8 cellular contexts compared by ENCODE assay signal in genomic region chr1:151146416-151147131, GRCh38. TPM values are rescaled to one million over a fixed set of nuclear protein-coding genes. Genes with fewer than 3 reads are reported as not detected.
A peak's percentile ranks its signal among the peaks of the same experiment; 100 is the strongest.
DNase-seq lines count a peak whose midpoint lies in the region; ATAC-seq and TF ChIP-seq lines count a peak whose summit lies in the region.

SEMA6C (minus strand) TSS chr1:151146631; CDS start chr1:151142621, 4,010 bp downstream.

- peak within 1 kb of the TSS; percentile 88 for H3K4me3 Mint-ChIP-seq in activated T-helper 2 cell treated with anti-CD3 and anti-CD28 coated beads, Interferon-gamma antibody, Interleukin-2, Interleukin-4, amounts not matched to agents 10 μg/mL and 5 μg/mL and 100 μg/mL, durations not matched to agents 14 hours and 24 hours and 36 hours (ENCODE audit: low read depth)
- H3K4me3 Mint-ChIP-seq in naive thymus-derived CD8-positive, alpha-beta T cell: peak within 1 kb of the TSS; percentile 91 to 100 (median 97)
- H3K4me3 Mint-ChIP-seq in stimulated activated memory B cell treated with anti-CD40 and anti-IgM and Interleukin-4, amounts not matched to agents 10 μg/mL and 1 μg/mL and 100 μg/mL, for 72 hours: peak within 1 kb of the TSS; percentile 86

- no peak within 1 kb of the TSS for H3K27ac ChIP-seq in fibroblast of lung (ENCODE audit: insufficient read depth, low read length)

- H3K79me2 ChIP-seq in fibroblast of lung (ENCODE audit: control insufficient read depth, insufficient read depth, low read length): no peaks in the 10 kb centered on the region

- no peaks in the 10 kb centered on the region for H3K36me3 Mint-ChIP-seq in activated T-helper 2 cell treated with anti-CD3 and anti-CD28 coated beads, Interferon-gamma antibody, Interleukin-2, Interleukin-4, amounts not matched to agents 10 μg/mL and 5 μg/mL and 100 μg/mL, durations not matched to agents 14 hours and 24 hours and 36 hours (ENCODE audit: low read depth)
- H3K36me3 Mint-ChIP-seq in naive thymus-derived CD8-positive, alpha-beta T cell: no peaks in the 10 kb centered on the region
- H3K36me3 Mint-ChIP-seq in stimulated activated memory B cell treated with anti-CD40 and anti-IgM and Interleukin-4, amounts not matched to agents 10 μg/mL and 1 μg/mL and 100 μg/mL, for 72 hours: no peaks in the 10 kb centered on the region

- peak; percentile 98 to 99 for ATAC-seq in naive thymus-derived CD8-positive, alpha-beta T cell
- peak; percentile 99 for ATAC-seq in stimulated activated memory B cell treated with anti-CD40 and anti-IgM and Interleukin-4, amounts not matched to agents 10 μg/mL and 1 μg/mL and 100 μg/mL, for 72 hours

- peaks cover 16% of the 10 kb centered on the region for H3K27me3 Mint-ChIP-seq in activated T-helper 2 cell treated with anti-CD3 and anti-CD28 coated beads, Interferon-gamma antibody, Interleukin-2, Interleukin-4, amounts not matched to agents 10 μg/mL and 5 μg/mL and 100 μg/mL, durations not matched to agents 14 hours and 24 hours and 36 hours (ENCODE audit: low read depth)
- no peaks in the 10 kb centered on the region for H3K27me3 Mint-ChIP-seq in naive thymus-derived CD8-positive, alpha-beta T cell
- H3K27me3 Mint-ChIP-seq in stimulated activated memory B cell treated with anti-CD40 and anti-IgM and Interleukin-4, amounts not matched to agents 10 μg/mL and 1 μg/mL and 100 μg/mL, for 72 hours: peaks cover 11% of the 10 kb centered on the region

- peak within 1 kb of the TSS; percentile 28 for H3K27ac Mint-ChIP-seq in activated T-helper 2 cell treated with anti-CD3 and anti-CD28 coated beads, Interferon-gamma antibody, Interleukin-2, Interleukin-4, amounts not matched to agents 10 μg/mL and 5 μg/mL and 100 μg/mL, durations not matched to agents 14 hours and 24 hours and 36 hours
- peak within 1 kb of the TSS; percentile 61 to 97 (median 86) for H3K27ac Mint-ChIP-seq in naive thymus-derived CD8-positive, alpha-beta T cell
- H3K27ac Mint-ChIP-seq in stimulated activated memory B cell treated with anti-CD40 and anti-IgM and Interleukin-4, amounts not matched to agents 10 μg/mL and 1 μg/mL and 100 μg/mL, for 72 hours: peak within 1 kb of the TSS; percentile 3

- H3K4me1 Mint-ChIP-seq in activated T-helper 2 cell treated with anti-CD3 and anti-CD28 coated beads, Interferon-gamma antibody, Interleukin-2, Interleukin-4, amounts not matched to agents 10 μg/mL and 5 μg/mL and 100 μg/mL, durations not matched to agents 14 hours and 24 hours and 36 hours (ENCODE audit: low read depth): peaks cover 10% of the 10 kb centered on the region
- peaks cover 11 to 23% (median 14%) of the 10 kb centered on the region in 4 donors for H3K4me1 Mint-ChIP-seq in naive thymus-derived CD8-positive, alpha-beta T cell
- peaks cover 18% of the 10 kb centered on the region for H3K4me1 Mint-ChIP-seq in stimulated activated memory B cell treated with anti-CD40 and anti-IgM and Interleukin-4, amounts not matched to agents 10 μg/mL and 1 μg/mL and 100 μg/mL, for 72 hours

- H3K4me2 ChIP-seq in fibroblast of lung (ENCODE audit: extremely low read depth, insufficient read depth, low read length): peak within 1 kb of the TSS; percentile 97

- H3K9me3 ChIP-seq in fibroblast of lung (ENCODE audit: control insufficient read depth, insufficient read depth, low read depth, low read length): no peaks in the 10 kb centered on the region

- H2AFZ ChIP-seq in fibroblast of lung (ENCODE audit: low read length): peak within 1 kb of the TSS; percentile 92

- POLR2A ChIA-PET in naive thymus-derived CD8-positive, alpha-beta T cell (lab: Charles Lee): interaction anchor here (0.6 to 4.4 kb wide), 4 partner anchors 10 to 221 kb away, joined by 3 to 20 read pairs (median 6); partner anchors contain the start of genes SETDB1 and TNFAIP8L2

- no peaks in the 10 kb centered on the region for H3K9me3 Mint-ChIP-seq in activated T-helper 2 cell treated with anti-CD3 and anti-CD28 coated beads, Interferon-gamma antibody, Interleukin-2, Interleukin-4, amounts not matched to agents 10 μg/mL and 5 μg/mL and 100 μg/mL, durations not matched to agents 14 hours and 24 hours and 36 hours
- no peaks in the 10 kb centered on the region for H3K9me3 Mint-ChIP-seq in naive thymus-derived CD8-positive, alpha-beta T cell
- no peaks in the 10 kb centered on the region for H3K9me3 Mint-ChIP-seq in stimulated activated memory B cell treated with anti-CD40 and anti-IgM and Interleukin-4, amounts not matched to agents 10 μg/mL and 1 μg/mL and 100 μg/mL, for 72 hours

- no peaks in the 10 kb centered on the region for H4K20me1 ChIP-seq in fibroblast of lung (ENCODE audit: control insufficient read depth, extremely low read depth, insufficient read depth, low read length)

- H3K9ac ChIP-seq in fibroblast of lung (ENCODE audit: insufficient read depth, low read length): peak within 1 kb of the TSS; percentile 23

- H3K27me3 ChIP-seq in fibroblast of lung (ENCODE audit: control insufficient read depth, insufficient read depth, low read length): peaks cover 3% of the 10 kb centered on the region

- H3K36me3 ChIP-seq in fibroblast of lung (ENCODE audit: control insufficient read depth, insufficient read depth, low read length): no peaks in the 10 kb centered on the region

- TF ChIP-seq CTCF in fibroblast of lung (conservative IDR thresholded peaks at IDR 0.05 in 1 of 2, IDR thresholded peaks at IDR 0.05 in 1 of 2; ENCODE audit: low read depth in 1 of 2, low read length in 2 of 2): no peak

- peak within 1 kb of the TSS; percentile 55 to 71 (median 65) for H3K4me3 ChIP-seq in fibroblast of lung (replicated peaks in 1 of 4; ENCODE audit: control extremely low read depth in 1 of 4, insufficient read depth in 1 of 4, low read depth in 3 of 4, low read length in 4 of 4)

- peaks cover 10% of the 10 kb centered on the region for H3K4me1 ChIP-seq in fibroblast of lung (ENCODE audit: control insufficient read depth, extremely low read depth, insufficient read depth, low read length)

- DNase-seq in Daoy (ENCODE audit: low read depth): peak; percentile 96
- DNase-seq in H4 (ENCODE audit: low spot score): peak; percentile 75
- DNase-seq in LHCN-M2 (ENCODE audit: low read depth): peak; percentile 89
- DNase-seq in RPMI7951 (ENCODE audit: low read depth): peak; percentile 89
- DNase-seq in activated T-helper 2 cell treated with anti-CD3 and anti-CD28 coated beads, Interferon-gamma antibody, Interleukin-2, Interleukin-4, amounts not matched to agents 10 μg/mL and 5 μg/mL and 100 μg/mL, durations not matched to agents 14 hours and 24 hours and 36 hours (ENCODE audit: low spot score): peak; percentile 88
- peak; percentile 86 to 90 for DNase-seq in fibroblast of lung (ENCODE audit: low read depth in 2 of 2)
- DNase-seq in naive thymus-derived CD8-positive, alpha-beta T cell: peak; percentile 74 to 90 (median 82)

- intact Hi-C loops in activated T-helper 2 cell treated with anti-CD3 and anti-CD28 coated beads, Interferon-gamma antibody, Interleukin-2, Interleukin-4, amounts not matched to agents 10 μg/mL and 5 μg/mL and 100 μg/mL, durations not matched to agents 14 hours and 24 hours and 36 hours (cut with micrococcal nuclease): loop anchor here (1.0 kb wide), 2 partner anchors 10 to 15 kb away; partner anchors contain the start of gene TNFAIP8L2

RNA-seq across cellular contexts. Expression of gene SEMA6C, which starts in this region (rescaled TPM):
- total RNA-seq in Daoy (2014; rRNA removed; shearing (Covaris generic)): 0.40 TPM in 1 of 2 replicates, not detected in the other
- 1.1 and 2.7 TPM in 2 replicates for total RNA-seq in H4 (2014; rRNA removed; shearing (Covaris generic))
- total RNA-seq in LHCN-M2 (2014; rRNA removed) (2.1 and 3.8 TPM in 2 replicates), fibroblast of lung (0.51 and 0.99 TPM in 2 replicates)
- 2.8 TPM for polyA plus RNA-seq in LHCN-M2 (2012)
- 0.48 and 0.78 TPM in 2 replicates for total RNA-seq in RPMI7951 (2014; rRNA removed; shearing (Covaris generic))
- total RNA-seq in activated T-helper 2 cell treated with anti-CD3 and anti-CD28 coated beads, Interferon-gamma antibody, Interleukin-2, Interleukin-4, amounts not matched to agents 10 μg/mL and 5 μg/mL and 100 μg/mL, durations not matched to agents 14 hours and 24 hours and 36 hours: 1.7 and 2.0 TPM in 2 replicates
- polyA plus RNA-seq in fibroblast of lung: 0.76 and 0.94 TPM in 2 replicates
- 1.1 and 1.6 TPM in 2 replicates for polyA plus RNA-seq in fibroblast of lung (2012)
- polyA minus RNA-seq in fibroblast of lung (ENCODE audit: low replicate concordance): 3.0 and 3.2 TPM in 2 replicates
- 10 to 100 TPM; 10.6 to 13.2 TPM for total RNA-seq in naive thymus-derived CD8-positive, alpha-beta T cell
- polyA plus RNA-seq in naive thymus-derived CD8-positive, alpha-beta T cell: 1 to 10 TPM in 1 of 3 donors, under 1 TPM in 2; 0.57 to 1.1 (median 0.81) TPM

Comparison
In these comparisons a context has a peak if more than half of its experiments do, and no peak if none do; other contexts are left out.
1. Peak in DNase-seq in Daoy; RNA of the gene not detected or under 1 TPM.
2. Peak in DNase-seq in RPMI7951; RNA of the gene not detected or under 1 TPM.
3. H3K27ac Mint-ChIP-seq: peak in every context shown above with its lines; median percentile 86 in naive thymus-derived CD8-positive, alpha-beta T cell; 28 in activated T-helper 2 cell treated with anti-CD3 and anti-CD28 coated beads, Interferon-gamma antibody, Interleukin-2, Interleukin-4, amounts not matched to agents 10 μg/mL and 5 μg/mL and 100 μg/mL, durations not matched to agents 14 hours and 24 hours and 36 hours; 3 in stimulated activated memory B cell treated with anti-CD40 and anti-IgM and Interleukin-4, amounts not matched to agents 10 μg/mL and 1 μg/mL and 100 μg/mL, for 72 hours.